10 cellular contexts compared by ENCODE assay signal in genomic region chr15:31390777-31391486, GRCh38.
DNase-seq lines count a peak whose midpoint lies in the region; ATAC-seq and TF ChIP-seq lines count a peak whose summit lies in the region.
"Had no signal": no experiment of that assay in that cellular context is flagged by ENCODE, and none has a peak within 500 bp of the region (broad histone marks: within the 10 kb centered on the region; RNA-seq: fewer than 3 reads in every experiment).

No MANE protein-coding gene starts in this region.

- WGBS in adipose tissue, 3 donors, result 74 to 82% (median 80%) methylated on average over 5 to 6 of the region's 6 CpGs
- 28 to 65% (median 59%) methylated on average over 3 to 6 of the region's 6 CpGs for WGBS in stomach, 5 donors

- peaks cover 11% of the 10 kb centered on the region for H3K36me3 Mint-ChIP-seq in activated CD4-positive, alpha-beta T cell treated with anti-CD3 and anti-CD28 coated beads, Interleukin-2, amount 10 ng/mL, durations not matched to agents 24 days and 14 days (ENCODE audit: low read depth)

- peaks cover 47% of the 10 kb centered on the region for H3K4me1 Mint-ChIP-seq in activated CD4-positive, alpha-beta T cell treated with anti-CD3 and anti-CD28 coated beads, Interleukin-2, amount 10 ng/mL, durations not matched to agents 24 days and 14 days

- H3K4me1 ChIP-seq in lower lobe of right lung (peaks cover 41% of the 10 kb centered on the region), stomach (peaks cover 17 to 54% (median 38%) of the 10 kb centered on the region in 4 donors), A673 (ENCODE audit: insufficient read depth, low read length, poor library complexity, severe bottlenecking) (no peaks in the 10 kb centered on the region)

- intact Hi-C loops in activated CD4-positive, alpha-beta T cell treated with anti-CD3 and anti-CD28 coated beads, Interleukin-2, amount 10 ng/mL, durations not matched to agents 24 days and 14 days (cut with micrococcal nuclease), result no loop called here
- intact Hi-C loops in lower lobe of right lung (cut with DNase I), result no loop called here
- intact Hi-C loops in stomach (cut with DNase I; ENCODE audit: low total_unique reads), result no loop called here
- intact Hi-C loops in A673 (cut with micrococcal nuclease; ENCODE audit: unreplicated experiment), result no loop called here

- H3K27ac ChIP-seq in adipose tissue (ENCODE audit: low read depth, low read length), result peak overlapping the region; percentile 24
- H3K27ac ChIP-seq in lower lobe of right lung, result peak overlapping the region; percentile 94
- H3K27ac ChIP-seq in stomach, result peak overlapping the region; percentile 61 to 97 (median 94)
- no peak overlapping the region for H3K27ac ChIP-seq in A673 (ENCODE audit: low read depth, low read length, poor library complexity, severe bottlenecking)

- H3K36me3 ChIP-seq in lower lobe of right lung (no peaks in the 10 kb centered on the region), stomach (no peaks in the 10 kb centered on the region), A673 (ENCODE audit: insufficient read depth, low read length, poor library complexity, severe bottlenecking) (no peaks in the 10 kb centered on the region)
- H3K36me3 ChIP-seq: left lung had no signal

- CTCF ChIA-PET in A673 (lab: Charles Lee), result no interaction called here

- DNase-seq in activated CD4-positive, alpha-beta T cell treated with anti-CD3 and anti-CD28 coated beads, Interleukin-2, amount 10 ng/mL, durations not matched to agents 24 days and 14 days, result peak; percentile 50
- no peak for DNase-seq in activated CD4-positive, alpha-beta T cell treated with anti-CD3 and anti-CD28 coated beads for 48 hours
- no peak for DNase-seq in lower lobe of right lung
- no peak for DNase-seq in stomach
- no peak for DNase-seq in A673 (ENCODE audit: low spot score)
- no peak for DNase-seq in NCI-H446 treated with DMSO at 0.1 percent for 48 hours (lab: John Stamatoyannopoulos, UW)
- no peak for DNase-seq in NCI-H1436 (lab: John Stamatoyannopoulos, UW)
- DNase-seq: DND-41 had no signal

- peak overlapping the region; percentile 75 for H3K4me3 ChIP-seq in lower lobe of right lung
- peak overlapping the region in 3 of 4 donors; percentile 60 to 71 (median 69) for H3K4me3 ChIP-seq in stomach
- H3K4me3 ChIP-seq in A673 (ENCODE audit: low read depth, low read length, poor library complexity, severe bottlenecking), result no peak overlapping the region

- no peaks in the 10 kb centered on the region for H3K27me3 ChIP-seq in lower lobe of right lung (ENCODE audit: low read depth)
- H3K27me3 ChIP-seq in stomach, result peaks cover 0 to 10% (median 0%) of the 10 kb centered on the region in 3 donors
- no peaks in the 10 kb centered on the region for H3K27me3 ChIP-seq in A673 (replicated peaks; ENCODE audit: insufficient read depth, low read depth, low read length, poor library complexity)

- H3K9me3 Mint-ChIP-seq in activated CD4-positive, alpha-beta T cell treated with anti-CD3 and anti-CD28 coated beads, Interleukin-2, amount 10 ng/mL, durations not matched to agents 24 days and 14 days, result no peaks in the 10 kb centered on the region

- no peak overlapping the region for H3K27ac Mint-ChIP-seq in activated CD4-positive, alpha-beta T cell treated with anti-CD3 and anti-CD28 coated beads, Interleukin-2, amount 10 ng/mL, durations not matched to agents 24 days and 14 days

- no peaks in the 10 kb centered on the region for H3K9me3 ChIP-seq in lower lobe of right lung
- H3K9me3 ChIP-seq in stomach, result no peaks in the 10 kb centered on the region
- H3K9me3 ChIP-seq in A673 (ENCODE audit: low read depth, low read length, poor library complexity, severe bottlenecking), result no peaks in the 10 kb centered on the region
- H3K9me3 ChIP-seq: left lung had no signal

- TF ChIP-seq POLR2A in stomach (IDR thresholded peaks at IDR 0.05), result no peak

- H3K4me3 Mint-ChIP-seq in activated CD4-positive, alpha-beta T cell treated with anti-CD3 and anti-CD28 coated beads, Interleukin-2, amount 10 ng/mL, durations not matched to agents 24 days and 14 days, result peak overlapping the region; percentile 39

- TF ChIP-seq CTCF in lower lobe of right lung (IDR thresholded peaks at IDR 0.05) (no peak), stomach (IDR thresholded peaks at IDR 0.05) (no peak), A673 (conservative IDR thresholded peaks at IDR 0.05; ENCODE audit: low read depth, low read length) (no peak)

- no TSS peak for BruUV-seq in A673 (replicated peaks; lab: Mats Ljungman, UMichigan)

- POLR2A ChIA-PET in A673 (lab: Charles Lee; ENCODE audit: low non-redundant PET), result no interaction called here

- no peak for ATAC-seq in lower lobe of right lung

- no peak for TF ChIP-seq EP300 in stomach (IDR thresholded peaks at IDR 0.05)

- H3K27me3 Mint-ChIP-seq in activated CD4-positive, alpha-beta T cell treated with anti-CD3 and anti-CD28 coated beads, Interleukin-2, amount 10 ng/mL, durations not matched to agents 24 days and 14 days, result no peaks in the 10 kb centered on the region
